Comparison of ENCODE assay signal across 1 cellular context in genomic region chr1:156282479-156283222, GRCh38.
A peak's percentile ranks its signal among the peaks of the same experiment; 100 is the strongest.
TF ChIP-seq lines count a peak whose summit lies in the region.

SMG5 (minus strand) TSS chr1:156282825; CDS start chr1:156282680, 145 bp downstream.

TF ChIP-seq in H1, 55 proteins besides CTCF, POLR2A, EP300 and RAD21 (continued from another document):
- TF ChIP-seq, protein P1, sequence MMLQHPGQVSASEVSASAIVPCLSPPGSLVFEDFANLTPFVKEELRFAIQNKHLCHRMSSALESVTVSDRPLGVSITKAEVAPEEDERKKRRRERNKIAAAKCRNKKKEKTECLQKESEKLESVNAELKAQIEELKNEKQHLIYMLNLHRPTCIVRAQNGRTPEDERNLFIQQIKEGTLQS (IDR thresholded peaks at IDR 0.05; ENCODE audit: insufficient read depth, low read depth, low read length), result peak; percentile 45; the same call in 1 of the 2 replicates
